Comparison of ENCODE assay signal across 19 cellular contexts in the genomic region with DNA sequence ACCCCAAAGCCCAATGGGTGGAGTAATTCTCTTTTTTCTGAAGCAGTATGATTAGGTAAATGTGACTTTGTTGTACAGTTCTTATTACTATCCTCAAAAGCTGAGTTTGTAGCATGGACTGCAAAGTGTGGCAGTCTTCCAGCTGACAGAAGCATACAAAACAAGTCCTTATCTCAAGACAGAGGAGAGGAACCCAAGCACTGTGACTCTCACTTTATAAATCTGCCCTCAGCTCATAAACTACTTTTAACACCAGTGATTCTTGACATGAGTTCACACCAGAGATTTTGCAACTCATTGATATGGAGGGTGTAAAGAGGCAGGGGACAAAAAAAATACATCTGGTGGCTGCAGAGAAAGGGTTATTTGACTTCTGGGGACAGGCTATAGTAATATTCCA.
DNase-seq lines count a peak whose midpoint lies in the region; ATAC-seq and TF ChIP-seq lines count a peak whose summit lies in the region.
"Had no signal": no experiment of that assay in that cellular context is flagged by ENCODE, and none has a peak within 500 bp of the region (broad histone marks: within the 10 kb centered on the region; RNA-seq: fewer than 3 reads in every experiment).

No MANE protein-coding gene starts in this region.

- no peaks in the 10 kb centered on the region for H3K36me3 ChIP-seq in heart left ventricle
- H3K36me3 ChIP-seq: BLaER1 treated with 17β-estradiol and CSF1 and Interleukin-3, amounts not matched to agents 10 nM and 100 nM had no signal

- no peak for TF ChIP-seq CTCF in heart left ventricle (IDR thresholded peaks at IDR 0.05)

- no peaks in the 10 kb centered on the region for H3K9me3 ChIP-seq in heart left ventricle
- H3K9me3 ChIP-seq: A549, Caco-2 had no signal

- H3K27me3 ChIP-seq in heart left ventricle: no peaks in the 10 kb centered on the region
- H3K27me3 ChIP-seq: BLaER1 treated with 17β-estradiol and CSF1 and Interleukin-3, amounts not matched to agents 10 nM and 100 nM had no signal

- peak; percentile 63 for ATAC-seq in Right ventricle myocardium inferior
- ATAC-seq in left ventricle myocardium superior: peak; percentile 35
- no peak for ATAC-seq in heart left ventricle
- ATAC-seq: A549; CD8-positive, alpha-beta T cell; GM12878 had no signal

- DNase-seq in Right ventricle myocardium inferior (ENCODE audit: missing footprints) (no peak), cardiac septum (ENCODE audit: low spot score) (no peak), left ventricle myocardium superior (no peak), heart left ventricle (no peak), EH (ENCODE audit: low read depth) (peak; percentile 13), NCI-H2171 treated with DMSO at 0.1 percent for 48 hours (lab: John Stamatoyannopoulos, UW) (no peak)
- DNase-seq: AML-193; Caco-2; Calu3; CD4-positive, alpha-beta T cell; CD8-positive, alpha-beta T cell; DMS79 treated with DMSO at 0.1 percent for 48 hours; EL; GDM1 had no signal

- intact Hi-C loops in Right ventricle myocardium inferior (cut with DNase I): no loop called here
- intact Hi-C loops in cardiac septum (cut with DNase I): no loop called here
- intact Hi-C loops in left ventricle myocardium superior (cut with micrococcal nuclease): no loop called here
- intact Hi-C loops in heart left ventricle (cut with DNase I): no loop called here

- no peak overlapping the region for H3K27ac ChIP-seq in heart left ventricle
- H3K27ac ChIP-seq: 22Rv1; A549; BLaER1 treated with 17β-estradiol and CSF1 and Interleukin-3, amounts not matched to agents 10 nM and 100 nM; C4-2B had no signal

- no peak overlapping the region for H3K4me3 ChIP-seq in heart left ventricle
- H3K4me3 ChIP-seq: A549; BLaER1 treated with 17β-estradiol and CSF1 and Interleukin-3, amounts not matched to agents 10 nM and 100 nM; GM12878 had no signal

- TF ChIP-seq POLR2A in heart left ventricle (IDR thresholded peaks at IDR 0.05): no peak

- H3K4me1 ChIP-seq in heart left ventricle: peaks cover 0 to 3% (median 0%) of the 10 kb centered on the region in 12 donors
- H3K4me1 ChIP-seq: A549; BLaER1 treated with 17β-estradiol and CSF1 and Interleukin-3, amounts not matched to agents 10 nM and 100 nM; Caco-2 had no signal

Comparison
In these comparisons a context has a peak if more than half of its experiments do, and no peak if none do; other contexts are left out.
1. ATAC-seq: peak in Right ventricle myocardium inferior (single experiment) and left ventricle myocardium superior (single experiment); none in heart left ventricle (0 of 4).